8 cellular contexts compared by ENCODE assay signal in genomic region chr20:59783020-59784010, GRCh38.
A peak's percentile ranks its signal among the peaks of the same experiment; 100 is the strongest.
DNase-seq lines count a peak whose midpoint lies in the region; ATAC-seq and TF ChIP-seq lines count a peak whose summit lies in the region.

No MANE protein-coding gene starts in this region.

- H3K36me3 ChIP-seq in HCT116 (ENCODE audit: control insufficient read depth in 1 of 2, insufficient read depth in 2 of 2, low read length in 2 of 2), result no peaks in the 10 kb centered on the region
- no peaks in the 10 kb centered on the region for H3K36me3 ChIP-seq in ascending aorta
- H3K36me3 ChIP-seq in hepatocyte (replicated peaks; ENCODE audit: insufficient read depth, low read depth), result no peaks in the 10 kb centered on the region
- no peaks in the 10 kb centered on the region for H3K36me3 ChIP-seq in spleen

- H3K9me3 ChIP-seq in HCT116 (ENCODE audit: control insufficient read depth in 1 of 2, insufficient read depth in 1 of 2, low read depth in 1 of 2, low read length in 2 of 2) (no peaks in the 10 kb centered on the region), ascending aorta (no peaks in the 10 kb centered on the region), hepatocyte (ENCODE audit: low read depth) (no peaks in the 10 kb centered on the region), spleen (no peaks in the 10 kb centered on the region)

- H3K79me2 ChIP-seq in HCT116 (ENCODE audit: insufficient read depth, low read length), result no peaks in the 10 kb centered on the region
- H3K79me2 ChIP-seq in hepatocyte, result no peaks in the 10 kb centered on the region

- no TSS peak for BruUV-seq in HCT116 (replicated peaks; lab: Mats Ljungman, UMichigan)

- H3K9me2 ChIP-seq in HCT116 (ENCODE audit: insufficient read depth) (no peaks in the 10 kb centered on the region), hepatocyte (replicated peaks; ENCODE audit: insufficient read depth) (no peaks in the 10 kb centered on the region)

- H3K4me3 ChIP-seq in HCT116 (replicated peaks in 1 of 2; ENCODE audit: low read depth in 1 of 2, low read length in 2 of 2) (no peak overlapping the region), ascending aorta (no peak overlapping the region), hepatocyte (no peak overlapping the region), spleen (no peak overlapping the region)

- ATAC-seq in HCT116 (peak; percentile 90), GM19328 (IDR thresholded peaks at IDR 0.05; ENCODE audit: unreplicated experiment) (no peak), HG03469 (IDR thresholded peaks at IDR 0.05; ENCODE audit: unreplicated experiment) (no peak)

- intact Hi-C loops in HCT116 (cut with micrococcal nuclease) (loop anchor here (1.0 kb wide), 1 partner anchor 67 kb away; no protein-coding TSS in a partner anchor), ascending aorta (cut with DNase I) (no loop called here), spleen (cut with DNase I; ENCODE audit: low total_unique reads) (no loop called here)

- no peak overlapping the region for H3K9ac ChIP-seq in HCT116 (ENCODE audit: low read length)

- no peak for TF ChIP-seq POLR2A in HCT116 (IDR thresholded peaks at IDR 0.05; ENCODE audit: borderline replicate concordance, extremely low read depth, insufficient read depth, insufficient read length)
- no peak for TF ChIP-seq POLR2A in spleen (IDR thresholded peaks at IDR 0.05)

- TF ChIP-seq RAD21 in HCT116 (IDR thresholded peaks at IDR 0.05; ENCODE audit: low read depth), result peak; percentile 55

- no peak overlapping the region for H2AFZ ChIP-seq in HCT116 (ENCODE audit: low read depth, low read length, poor library complexity, severe bottlenecking)
- H2AFZ ChIP-seq in hepatocyte, result no peak overlapping the region

- peak; percentile 40 to 96 (median 84); a peak in 4 of 6 replicates for TF ChIP-seq CTCF in HCT116 (IDR thresholded peaks at IDR 0.05 in 2 of 3, conservative IDR thresholded peaks at IDR 0.05 in 1 of 3; ENCODE audit: borderline replicate concordance in 1 of 3, insufficient read depth in 1 of 3, low read depth in 2 of 3, low read length in 2 of 3)
- TF ChIP-seq CTCF in ascending aorta (IDR thresholded peaks at IDR 0.05), result peak in 2 of 3 experiments; percentile 32 to 47
- TF ChIP-seq CTCF in hepatocyte (IDR thresholded peaks at IDR 0.05; ENCODE audit: poor library complexity), result peak; percentile 81
- TF ChIP-seq CTCF in spleen (IDR thresholded peaks at IDR 0.05 in 8 of 11, conservative IDR thresholded peaks at IDR 0.05 in 3 of 11), result peak in 10 of 11 experiments; percentile 11 to 73 (median 58)

- DNase-seq in DMS53 treated with DMSO at 0.1 percent for 48 hours (lab: John Stamatoyannopoulos, UW; ENCODE audit: unreplicated experiment), result peak; percentile 47
- DNase-seq in HCT116 (ENCODE audit: low read depth, low spot score), result peak; percentile 32
- DNase-seq in NCI-H524 treated with DMSO at 0.1 percent for 48 hours (lab: John Stamatoyannopoulos, UW), result peak; percentile 70
- DNase-seq in ascending aorta (ENCODE audit: low spot score in 2 of 2), result no peak
- peak; percentile 73 for DNase-seq in hepatocyte (ENCODE audit: low spot score)
- DNase-seq in spleen, result no peak

- WGBS in hepatocyte (ENCODE audit: low lambda C conversion rate, missing lambda C conversion rate), result 34% methylated on average over 19 of the region's 19 CpGs
- WGBS in spleen, 5 donors, result 40 to 47% (median 41%) methylated on average over 19 of the region's 19 CpGs

- RAD21 ChIA-PET in HCT116 (lab: Charles Lee; ENCODE audit: low non-redundant PET in 1 of 2, low total read pairs in 2 of 2, uncharacterized antibody in 2 of 2, unreplicated experiment in 2 of 2), result interaction anchor here in 1 of 2 experiments (0.6 to 0.7 kb wide), 2 partner anchors 67 to 267 kb away, joined by 3 to 4 read pairs; no protein-coding TSS in a partner anchor

- H4K20me1 ChIP-seq in HCT116 (ENCODE audit: insufficient read depth) (no peaks in the 10 kb centered on the region), hepatocyte (ENCODE audit: insufficient read depth, poor library complexity, severe bottlenecking) (no peaks in the 10 kb centered on the region)

- H3K27me3 ChIP-seq in HCT116 (ENCODE audit: insufficient read depth, low read length), result 0 out of 2 replicates have a peak, but pooled peaks cover 3% of the 10 kb centered on the region
- no peaks in the 10 kb centered on the region for H3K27me3 ChIP-seq in ascending aorta
- no peaks in the 10 kb centered on the region for H3K27me3 ChIP-seq in hepatocyte
- peaks cover 0 to 6% (median 0%) of the 10 kb centered on the region in 7 donors for H3K27me3 ChIP-seq in spleen (replicated peaks in 1 of 7)

- H3K27ac ChIP-seq in HCT116 (ENCODE audit: low read depth, low read length) (no peak overlapping the region), ascending aorta (no peak overlapping the region), hepatocyte (no peak overlapping the region), spleen (no peak overlapping the region)

- CTCF ChIA-PET in HCT116 (lab: Charles Lee), result interaction anchor here (0.5 to 4.3 kb wide), 5 partner anchors 66 to 292 kb away, joined by 3 to 54 read pairs (median 5); no protein-coding TSS in a partner anchor

- POLR2A ChIA-PET in HCT116 (lab: Charles Lee), result no interaction called here

- H3K4me2 ChIP-seq in HCT116 (ENCODE audit: low read length), result no peak overlapping the region
- no peak overlapping the region for H3K4me2 ChIP-seq in hepatocyte

- H3K4me1 ChIP-seq in HCT116 (ENCODE audit: control insufficient read depth in 1 of 2, insufficient read depth in 2 of 2, low read length in 2 of 2), result no peaks in the 10 kb centered on the region
- no peaks in the 10 kb centered on the region for H3K4me1 ChIP-seq in ascending aorta
- peaks cover 3% of the 10 kb centered on the region for H3K4me1 ChIP-seq in hepatocyte (ENCODE audit: insufficient read depth)
- H3K4me1 ChIP-seq in spleen, result no peaks in the 10 kb centered on the region

TF ChIP-seq in HCT116, 20 proteins besides CTCF, POLR2A, EP300 and RAD21 (continues in another document):
- no peak for TF ChIP-seq REST (IDR thresholded peaks at IDR 0.05; ENCODE audit: low read depth)
- no peak for TF ChIP-seq SP1 (IDR thresholded peaks at IDR 0.05; ENCODE audit: low read depth)
- TF ChIP-seq YY1 (IDR thresholded peaks at IDR 0.05; ENCODE audit: extremely low read depth, insufficient replicate concordance, low read depth, low read length), result no peak
- no peak for TF ChIP-seq ZNF274 (IDR thresholded peaks at IDR 0.05; ENCODE audit: low read depth, low read length)
- no peak for TF ChIP-seq CEBPB (IDR thresholded peaks at IDR 0.05; ENCODE audit: low read depth)
- no peak for TF ChIP-seq SIN3A (IDR thresholded peaks at IDR 0.05; ENCODE audit: low read depth)
- TF ChIP-seq EGR1 (IDR thresholded peaks at IDR 0.05; ENCODE audit: low read depth), result no peak
- TF ChIP-seq EZH2phosphoT487 (IDR thresholded peaks at IDR 0.05; ENCODE audit: borderline replicate concordance), result no peak
- TF ChIP-seq ZBTB33 (IDR thresholded peaks at IDR 0.05; ENCODE audit: extremely low read depth, insufficient replicate concordance, low read length), result no peak
- TF ChIP-seq ATF3 (IDR thresholded peaks at IDR 0.05), result no peak
- TF ChIP-seq JUND (IDR thresholded peaks at IDR 0.05), result no peak
- no peak for TF ChIP-seq EZH2 (IDR thresholded peaks at IDR 0.05)
- TF ChIP-seq ZFX (IDR thresholded peaks at IDR 0.05), result no peak
- no peak for TF ChIP-seq POLR2AphosphoS5 (IDR thresholded peaks at IDR 0.05; ENCODE audit: low read depth, low read length)
- no peak for TF ChIP-seq ELF1 (IDR thresholded peaks at IDR 0.05; ENCODE audit: borderline replicate concordance, low read depth)
- no peak for TF ChIP-seq FOSL1 (IDR thresholded peaks at IDR 0.05; ENCODE audit: low read depth)
- TF ChIP-seq CBX3 (IDR thresholded peaks at IDR 0.05; ENCODE audit: low read depth), result no peak

Comparison
In these comparisons a context has a peak if more than half of its experiments do, and no peak if none do; other contexts are left out.
1. DNase-seq: peak in DMS53 treated with DMSO at 0.1 percent for 48 hours (single experiment), HCT116 (single experiment), NCI-H524 treated with DMSO at 0.1 percent for 48 hours (single experiment) and hepatocyte (single experiment); none in ascending aorta (0 of 2) and spleen (single experiment).
2. Peak in every context shown above with its lines, with median percentiles within 50 percentile points of each other: CTCF ChIP-seq.